ENCODE assay signal across 9 cellular contexts in the genomic region with DNA sequence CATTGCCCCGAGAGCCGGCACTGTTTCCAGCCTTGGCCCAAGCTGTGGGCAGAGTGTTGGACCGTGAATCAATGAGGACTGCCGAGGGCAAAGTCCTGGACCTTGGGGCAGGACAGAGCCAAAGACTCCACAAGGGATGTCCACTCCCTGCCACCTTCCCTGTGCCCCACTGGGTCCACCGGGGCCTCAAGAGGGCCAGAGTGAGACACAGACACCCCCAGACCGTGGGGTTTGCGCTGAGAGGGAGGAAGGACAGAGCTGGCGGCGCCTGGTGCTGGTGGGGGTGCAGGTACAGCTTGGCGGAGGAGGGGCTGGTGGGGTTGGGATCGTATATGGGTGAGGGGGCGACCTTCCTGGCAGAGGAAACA. TPM values are rescaled to one million over a fixed set of nuclear protein-coding genes. Genes with fewer than 3 reads are reported as not detected.
A peak's percentile ranks its signal among the peaks of the same experiment; 100 is the strongest.
DNase-seq lines count a peak whose midpoint lies in the region; ATAC-seq and TF ChIP-seq lines count a peak whose summit lies in the region.
"Had no signal": no experiment of that assay in that cellular context is flagged by ENCODE, and none has a peak within 500 bp of the region (broad histone marks: within the 10 kb centered on the region; RNA-seq: fewer than 3 reads in every experiment).

No MANE protein-coding gene starts in this region.

- H3K36me3 ChIP-seq in PC-9 (ENCODE audit: low read depth) (no peaks in the 10 kb centered on the region), neuron (ENCODE audit: insufficient read depth, low read length) (no peaks in the 10 kb centered on the region)

- ATAC-seq in GM21360 (IDR thresholded peaks at IDR 0.05; ENCODE audit: unreplicated experiment) (no peak), GM21619 (IDR thresholded peaks at IDR 0.05; ENCODE audit: unreplicated experiment) (no peak)

- peak overlapping the region; percentile 62 to 88 (median 86) for H3K27ac Mint-ChIP-seq in CD14-positive monocyte

- no peak overlapping the region for H3K27ac ChIP-seq in PC-9

- in situ Hi-C loops in KBM-7 (cut with MboI; ENCODE audit: low pct_unique_long_range_greater_than_20kb, low sequenced_read_pairs), result no loop called here

- peak overlapping the region; percentile 95; the same call in 1 of the 2 replicates for H3K4me3 ChIP-seq in PC-9
- peak overlapping the region; percentile 93 for H3K4me3 ChIP-seq in epithelial cell of proximal tubule (ENCODE audit: low read depth, low read length)
- peak overlapping the region; percentile 47 for H3K4me3 ChIP-seq in neuron (ENCODE audit: low read length)

- H3K27me3 ChIP-seq in PC-9 (ENCODE audit: insufficient read depth, low read depth) (no peaks in the 10 kb centered on the region), neuron (ENCODE audit: insufficient read depth, low read length) (peaks cover 18% of the 10 kb centered on the region)

- CTCF ChIA-PET in PC-9 (lab: Charles Lee), result no interaction called here

- H3K36me3 Mint-ChIP-seq in CD14-positive monocyte, result peaks cover 28 to 32% of the 10 kb centered on the region in 2 donors

- POLR2A ChIA-PET in PC-9 (lab: Charles Lee; ENCODE audit: unreplicated experiment), result interaction anchor here (0.7 kb wide), 1 partner anchor 18 kb away, joined by 6 read pairs; no protein-coding TSS in a partner anchor

- peaks cover 13% of the 10 kb centered on the region for H3K4me1 ChIP-seq in PC-9 (replicated peaks; ENCODE audit: insufficient read depth)
- H3K4me1 ChIP-seq in neuron (ENCODE audit: insufficient read depth, low read length), result peaks cover 10% of the 10 kb centered on the region

- no TSS peak for BruUV-seq in PC-9 (replicated peaks; lab: Mats Ljungman, UMichigan)

- H3K4me3 Mint-ChIP-seq in CD14-positive monocyte, result peak overlapping the region; percentile 71 to 82

- TF ChIP-seq CTCF in CD14-positive monocyte (IDR thresholded peaks at IDR 0.05) (no peak), PC-9 (conservative IDR thresholded peaks at IDR 0.05) (no peak), epithelial cell of proximal tubule (conservative IDR thresholded peaks at IDR 0.05; ENCODE audit: low read depth, low read length) (no peak)

- peaks cover 0 to 3% (median 0%) of the 10 kb centered on the region in 3 donors for H3K27me3 Mint-ChIP-seq in CD14-positive monocyte (ENCODE audit: low read depth in 3 of 3)

- H3F3A ChIP-seq in PC-9 (ENCODE audit: insufficient read depth, low read depth), result peaks cover 54% of the 10 kb centered on the region

- peaks cover 57% of the 10 kb centered on the region for H3K4me1 Mint-ChIP-seq in CD14-positive monocyte

- H3K9me3 ChIP-seq in PC-9 (ENCODE audit: insufficient read depth, low read depth) (no peaks in the 10 kb centered on the region), neuron (ENCODE audit: low read length) (no peaks in the 10 kb centered on the region)

- DNase-seq in CD14-positive monocyte (ENCODE audit: low spot score) (no peak), PC-9 (no peak), epithelial cell of proximal tubule (ENCODE audit: low read depth) (no peak), NK-92 (lab: John Stamatoyannopoulos, UW; ENCODE audit: unreplicated experiment) (no peak), KBM-7 (no peak)
- DNase-seq: NCI-H2029 treated with DMSO at 0.1 percent for 48 hours had no signal

- H3K9me2 ChIP-seq in PC-9 (ENCODE audit: insufficient read depth), result no peaks in the 10 kb centered on the region

- H3K4me2 ChIP-seq in PC-9, result peak overlapping the region; percentile 93

- intact Hi-C loops in CD14-positive monocyte (cut with micrococcal nuclease) (no loop called here), PC-9 (cut with micrococcal nuclease; ENCODE audit: unreplicated experiment) (no loop called here)

- H2AFZ ChIP-seq in PC-9 (peak overlapping the region; percentile 94), neuron (ENCODE audit: low read depth, low read length) (peak overlapping the region; percentile 87)

- no peaks in the 10 kb centered on the region for H3K79me2 ChIP-seq in PC-9 (ENCODE audit: low read depth)

- H4K20me1 ChIP-seq in PC-9 (ENCODE audit: insufficient read depth), result no peaks in the 10 kb centered on the region

- no peaks in the 10 kb centered on the region for H3K9me3 Mint-ChIP-seq in CD14-positive monocyte

RNA-seq across cellular contexts. Expression of gene MAST3, which starts 11.8 kb away (rescaled TPM):
- polyA plus RNA-seq in CD14-positive monocyte, result 10 to 100 TPM in 1 of 2 donors, 1 to 10 TPM in 1; 6.8 to 12.4 TPM
- total RNA-seq in PC-9 (2021), result 14.1 and 15.8 TPM in 2 replicates
- 1.7 and 3.5 TPM in 2 replicates for total RNA-seq in epithelial cell of proximal tubule

RNA-seq across cellular contexts. Expression of gene IL12RB1, which starts 22.6 kb away (rescaled TPM):
- 1 to 10 TPM; 7.8 to 7.9 TPM for polyA plus RNA-seq in CD14-positive monocyte
- total RNA-seq in PC-9 (2021), result 0.55 and 1.1 TPM in 2 replicates
- not detected in 2 replicates for total RNA-seq in epithelial cell of proximal tubule

RNA-seq across cellular contexts. Expression of gene PIK3R2, which starts 43.6 kb away (rescaled TPM):
- polyA plus RNA-seq in CD14-positive monocyte, result 1 to 10 TPM in 1 of 2 donors, under 1 TPM in 1; 0.99 to 2.0 TPM
- total RNA-seq in PC-9 (2021) (58.3 and 61.8 TPM in 2 replicates), epithelial cell of proximal tubule (15.3 and 19.9 TPM in 2 replicates)
